ENCODE assay signal across 1 cellular context in the genomic region with DNA sequence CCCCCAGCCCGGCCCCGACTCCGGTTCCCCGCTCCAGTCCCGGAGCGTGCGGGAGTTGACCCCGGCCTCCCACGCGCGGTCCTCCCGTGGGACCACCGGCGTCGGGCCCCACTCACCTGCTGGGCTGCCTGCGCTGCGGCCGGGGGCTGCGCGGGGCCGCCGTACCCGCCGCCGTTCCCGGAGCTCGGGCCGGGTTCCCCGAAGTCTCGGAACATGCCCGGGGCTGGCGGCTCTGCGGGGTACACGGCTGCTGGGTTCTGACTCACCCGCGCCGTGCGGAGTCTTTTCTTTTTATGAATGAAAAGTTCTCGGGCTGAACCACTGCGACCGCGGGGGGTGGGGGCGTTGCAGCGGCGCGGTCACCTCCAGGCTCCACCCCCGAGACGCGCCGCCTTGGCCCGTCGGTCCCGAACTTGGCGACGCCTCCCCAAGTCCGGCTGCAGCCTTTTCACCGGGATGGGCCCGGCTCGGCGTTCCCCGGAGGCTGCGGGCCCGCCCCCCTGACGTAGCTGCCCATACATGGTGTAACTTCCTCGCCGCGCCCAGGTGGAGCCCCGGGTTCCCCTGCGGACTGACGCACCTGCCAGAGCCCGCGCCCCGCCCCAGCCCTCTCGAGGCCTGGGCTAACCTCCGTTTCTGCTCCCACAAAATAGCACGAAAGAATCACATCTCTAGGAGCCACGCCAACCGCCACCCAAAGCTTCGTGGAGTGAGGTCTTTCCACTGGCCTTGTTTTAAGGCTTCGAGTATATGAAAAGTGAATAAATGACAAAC.
A peak's percentile ranks its signal among the peaks of the same experiment; 100 is the strongest.
TF ChIP-seq lines count a peak whose summit lies in the region.

FOSL1 (minus strand) TSS at position 264 of the 774 bp plus-strand sequence; CDS start at position 215, 49 bp downstream.

TF ChIP-seq in HepG2, 621 proteins besides CTCF, POLR2A, EP300 and RAD21 (continued from another document and continues in another):
- TF ChIP-seq, protein P1, sequence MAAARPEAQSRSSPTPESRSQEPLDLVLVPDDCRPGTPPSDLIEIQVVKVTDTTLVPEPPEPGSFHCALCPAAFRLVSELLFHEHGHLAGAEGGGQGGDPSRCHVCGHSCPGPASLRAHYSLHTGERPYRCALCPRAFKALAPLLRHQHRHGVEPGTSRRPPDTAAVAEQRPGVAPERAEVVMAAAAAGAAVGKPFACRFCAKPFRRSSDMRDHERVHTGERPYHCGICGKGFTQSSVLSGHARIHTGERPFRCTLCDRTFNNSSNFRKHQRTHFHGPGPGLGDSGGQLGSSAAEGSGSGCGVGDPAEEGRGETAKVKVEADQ (CRISPR knock-in tag; IDR thresholded peaks at IDR 0.05; ENCODE audit: borderline replicate concordance) = no peak
- TF ChIP-seq ATF7 (IDR thresholded peaks at IDR 0.05) = no peak; the same call in 1 of the 2 replicates
- TF ChIP-seq ATF7 (CRISPR knock-in tag; IDR thresholded peaks at IDR 0.05) = no peak
- no peak for TF ChIP-seq ZC3H4 (CRISPR knock-in tag; IDR thresholded peaks at IDR 0.05; ENCODE audit: borderline replicate concordance)
- no peak for TF ChIP-seq ZBTB8A (CRISPR knock-in tag; IDR thresholded peaks at IDR 0.05; ENCODE audit: borderline replicate concordance, low read depth)
- no peak for TF ChIP-seq NFRKB (IDR thresholded peaks at IDR 0.05)
- no peak; the same call in 1 of the 2 replicates for TF ChIP-seq KLF9 (CRISPR knock-in tag; IDR thresholded peaks at IDR 0.05; ENCODE audit: low read depth)
- TF ChIP-seq ZNF672 (CRISPR knock-in tag; IDR thresholded peaks at IDR 0.05) = no peak
- TF ChIP-seq E2F2 (CRISPR knock-in tag; IDR thresholded peaks at IDR 0.05; ENCODE audit: borderline replicate concordance) = no peak
- no peak for TF ChIP-seq FOXP1 (IDR thresholded peaks at IDR 0.05)
- TF ChIP-seq FOXP1 (CRISPR knock-in tag; IDR thresholded peaks at IDR 0.05) = no peak
- no peak for TF ChIP-seq SMAD1 (CRISPR knock-in tag; IDR thresholded peaks at IDR 0.05; ENCODE audit: borderline replicate concordance, low read depth)
- TF ChIP-seq ZNF7 (CRISPR knock-in tag; IDR thresholded peaks at IDR 0.05) = no peak
- TF ChIP-seq ZNF383 (CRISPR knock-in tag; IDR thresholded peaks at IDR 0.05; ENCODE audit: borderline replicate concordance) = no peak
- TF ChIP-seq STAT6 (CRISPR knock-in tag; IDR thresholded peaks at IDR 0.05; ENCODE audit: borderline replicate concordance) = no peak
- no peak for TF ChIP-seq ESRRA (CRISPR knock-in tag; IDR thresholded peaks at IDR 0.05; ENCODE audit: low read depth)
- no peak for TF ChIP-seq HOMEZ (CRISPR knock-in tag; IDR thresholded peaks at IDR 0.05; ENCODE audit: low read depth)
- TF ChIP-seq ZFAT (CRISPR knock-in tag; conservative IDR thresholded peaks at IDR 0.05) = no peak
- TF ChIP-seq POLR2G (IDR thresholded peaks at IDR 0.05; ENCODE audit: low read depth, low read length) = peak; percentile 95
- no peak for TF ChIP-seq ZNF543 (CRISPR knock-in tag; IDR thresholded peaks at IDR 0.05)
- TF ChIP-seq, protein P2, sequence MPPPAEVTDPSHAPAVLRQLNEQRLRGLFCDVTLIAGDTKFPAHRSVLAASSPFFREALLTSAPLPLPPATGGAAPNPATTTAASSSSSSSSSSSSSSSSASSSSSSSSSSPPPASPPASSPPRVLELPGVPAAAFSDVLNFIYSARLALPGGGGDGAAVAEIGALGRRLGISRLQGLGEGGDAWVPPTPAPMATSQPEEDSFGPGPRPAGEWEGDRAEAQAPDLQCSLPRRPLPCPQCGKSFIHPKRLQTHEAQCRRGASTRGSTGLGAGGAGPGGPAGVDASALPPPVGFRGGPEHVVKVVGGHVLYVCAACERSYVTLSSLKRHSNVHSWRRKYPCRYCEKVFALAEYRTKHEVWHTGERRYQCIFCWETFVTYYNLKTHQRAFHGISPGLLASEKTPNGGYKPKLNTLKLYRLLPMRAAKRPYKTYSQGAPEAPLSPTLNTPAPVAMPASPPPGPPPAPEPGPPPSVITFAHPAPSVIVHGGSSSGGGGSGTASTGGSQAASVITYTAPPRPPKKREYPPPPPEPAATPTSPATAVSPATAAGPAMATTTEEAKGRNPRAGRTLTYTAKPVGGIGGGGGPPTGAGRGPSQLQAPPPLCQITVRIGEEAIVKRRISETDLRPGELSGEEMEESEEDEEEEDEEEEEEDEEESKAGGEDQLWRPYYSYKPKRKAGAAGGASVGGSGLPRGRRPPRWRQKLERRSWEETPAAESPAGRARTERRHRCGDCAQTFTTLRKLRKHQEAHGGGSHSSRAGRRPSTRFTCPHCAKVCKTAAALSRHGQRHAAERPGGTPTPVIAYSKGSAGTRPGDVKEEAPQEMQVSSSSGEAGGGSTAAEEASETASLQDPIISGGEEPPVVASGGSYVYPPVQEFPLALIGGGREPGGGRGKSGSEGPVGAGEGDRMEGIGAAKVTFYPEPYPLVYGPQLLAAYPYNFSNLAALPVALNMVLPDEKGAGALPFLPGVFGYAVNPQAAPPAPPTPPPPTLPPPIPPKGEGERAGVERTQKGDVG (CRISPR knock-in tag; IDR thresholded peaks at IDR 0.05; ENCODE audit: borderline replicate concordance) = no peak
- no peak; the same call in 1 of the 2 replicates for TF ChIP-seq ZNF446 (CRISPR knock-in tag; IDR thresholded peaks at IDR 0.05)
- peak; percentile 77; the same call in 1 of the 2 replicates for TF ChIP-seq ZNF878 (CRISPR knock-in tag; IDR thresholded peaks at IDR 0.05)
- no peak for TF ChIP-seq KLF15 (CRISPR knock-in tag; IDR thresholded peaks at IDR 0.05; ENCODE audit: borderline replicate concordance)
- TF ChIP-seq CHD4 (IDR thresholded peaks at IDR 0.05; ENCODE audit: borderline replicate concordance, low read length) = no peak
- no peak for TF ChIP-seq MAFK (conservative IDR thresholded peaks at IDR 0.05 in 1 of 2, IDR thresholded peaks at IDR 0.05 in 1 of 2; ENCODE audit: low read length in 2 of 2)
- no peak for TF ChIP-seq ZNF124 (CRISPR knock-in tag; IDR thresholded peaks at IDR 0.05)
- TF ChIP-seq PLRG1 (conservative IDR thresholded peaks at IDR 0.05) = no peak
- TF ChIP-seq, protein P3, sequence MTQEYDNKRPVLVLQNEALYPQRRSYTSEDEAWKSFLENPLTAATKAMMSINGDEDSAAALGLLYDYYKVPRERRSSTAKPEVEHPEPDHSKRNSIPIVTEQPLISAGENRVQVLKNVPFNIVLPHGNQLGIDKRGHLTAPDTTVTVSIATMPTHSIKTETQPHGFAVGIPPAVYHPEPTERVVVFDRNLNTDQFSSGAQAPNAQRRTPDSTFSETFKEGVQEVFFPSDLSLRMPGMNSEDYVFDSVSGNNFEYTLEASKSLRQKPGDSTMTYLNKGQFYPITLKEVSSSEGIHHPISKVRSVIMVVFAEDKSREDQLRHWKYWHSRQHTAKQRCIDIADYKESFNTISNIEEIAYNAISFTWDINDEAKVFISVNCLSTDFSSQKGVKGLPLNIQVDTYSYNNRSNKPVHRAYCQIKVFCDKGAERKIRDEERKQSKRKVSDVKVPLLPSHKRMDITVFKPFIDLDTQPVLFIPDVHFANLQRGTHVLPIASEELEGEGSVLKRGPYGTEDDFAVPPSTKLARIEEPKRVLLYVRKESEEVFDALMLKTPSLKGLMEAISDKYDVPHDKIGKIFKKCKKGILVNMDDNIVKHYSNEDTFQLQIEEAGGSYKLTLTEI (CRISPR knock-in tag; conservative IDR thresholded peaks at IDR 0.05) = no peak
- TF ChIP-seq RNF2 (conservative IDR thresholded peaks at IDR 0.05; ENCODE audit: low read depth) = no peak
- TF ChIP-seq, protein P4, sequence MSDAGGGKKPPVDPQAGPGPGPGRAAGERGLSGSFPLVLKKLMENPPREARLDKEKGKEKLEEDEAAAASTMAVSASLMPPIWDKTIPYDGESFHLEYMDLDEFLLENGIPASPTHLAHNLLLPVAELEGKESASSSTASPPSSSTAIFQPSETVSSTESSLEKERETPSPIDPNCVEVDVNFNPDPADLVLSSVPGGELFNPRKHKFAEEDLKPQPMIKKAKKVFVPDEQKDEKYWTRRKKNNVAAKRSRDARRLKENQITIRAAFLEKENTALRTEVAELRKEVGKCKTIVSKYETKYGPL (CRISPR knock-in tag; IDR thresholded peaks at IDR 0.05) = no peak
- no peak for TF ChIP-seq NCOR1 (IDR thresholded peaks at IDR 0.05; ENCODE audit: borderline replicate concordance, low read length)
- no peak for TF ChIP-seq XBP1 (CRISPR knock-in tag; IDR thresholded peaks at IDR 0.05)
- no peak for TF ChIP-seq ZNF256 (CRISPR knock-in tag; conservative IDR thresholded peaks at IDR 0.05)
- TF ChIP-seq NONO (IDR thresholded peaks at IDR 0.05) = no peak
- TF ChIP-seq NONO (CRISPR knock-in tag; conservative IDR thresholded peaks at IDR 0.05) = 0 out of 2 replicates have a peak, but pooled peaks have one; percentile 30
- TF ChIP-seq DNMT3B (CRISPR knock-in tag; conservative IDR thresholded peaks at IDR 0.05) = no peak
- no peak for TF ChIP-seq PITX1 (CRISPR knock-in tag; IDR thresholded peaks at IDR 0.05)
- peak; percentile 67 for TF ChIP-seq TEAD3 (CRISPR knock-in tag; optimal IDR thresholded peaks at IDR 0.05; ENCODE audit: borderline replicate concordance)
- TF ChIP-seq ZNF317 (CRISPR knock-in tag; IDR thresholded peaks at IDR 0.05) = no peak
- TF ChIP-seq NR1H2 (CRISPR knock-in tag; IDR thresholded peaks at IDR 0.05; ENCODE audit: borderline replicate concordance, low read depth) = no peak
- no peak; the same call in 1 of the 2 replicates for TF ChIP-seq SOX5 (CRISPR knock-in tag; IDR thresholded peaks at IDR 0.05; ENCODE audit: borderline replicate concordance)
- no peak for TF ChIP-seq THAP8 (CRISPR knock-in tag; IDR thresholded peaks at IDR 0.05; ENCODE audit: borderline replicate concordance)
- TF ChIP-seq SATB2 (CRISPR knock-in tag; IDR thresholded peaks at IDR 0.05) = no peak
